8 cellular contexts compared by ENCODE assay signal in the genomic region with DNA sequence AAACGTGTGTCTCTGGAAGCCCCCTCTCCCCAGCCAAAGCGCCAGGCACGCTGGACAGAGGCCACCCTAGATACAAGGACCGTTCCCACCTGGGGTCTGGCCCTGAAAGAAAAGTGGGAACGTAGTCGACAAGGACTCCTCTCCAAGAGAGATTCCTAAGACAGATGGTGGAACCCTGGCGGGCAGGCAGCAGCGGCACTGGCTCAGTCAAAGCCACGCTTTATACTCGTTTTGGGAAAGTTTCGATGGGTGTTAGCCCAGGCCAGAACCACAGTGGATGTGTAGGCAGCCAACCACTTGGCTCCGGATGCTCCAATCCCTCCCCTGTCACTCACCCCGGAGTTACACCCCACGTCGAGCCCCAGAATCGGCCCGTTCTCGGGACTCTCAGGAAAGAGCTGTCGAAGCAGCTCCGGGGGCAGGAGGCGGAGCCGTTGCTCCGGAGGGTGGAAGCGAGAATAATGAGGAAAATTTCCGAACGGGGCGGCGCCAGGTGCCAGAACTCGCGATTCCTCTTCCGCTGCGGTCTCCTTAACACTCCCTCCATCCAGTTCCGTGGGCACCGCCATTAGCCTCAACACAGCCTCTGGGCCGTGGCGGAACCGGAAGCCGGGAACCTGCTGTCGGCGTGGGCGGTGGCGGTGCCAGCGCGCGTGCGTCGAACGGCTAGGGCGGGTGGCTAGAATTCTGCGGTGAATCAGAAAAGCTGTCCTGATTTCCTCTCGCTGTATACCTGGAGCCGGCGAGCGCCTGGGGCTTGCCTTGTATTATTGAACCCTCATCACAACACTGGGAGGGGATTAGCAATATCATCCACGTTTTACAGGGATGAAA. TPM values are rescaled to one million over a fixed set of nuclear protein-coding genes. Genes with fewer than 3 reads are reported as not detected.
A peak's percentile ranks its signal among the peaks of the same experiment; 100 is the strongest.
DNase-seq lines count a peak whose midpoint lies in the region; TF ChIP-seq lines count a peak whose summit lies in the region.

A gene with protein sequence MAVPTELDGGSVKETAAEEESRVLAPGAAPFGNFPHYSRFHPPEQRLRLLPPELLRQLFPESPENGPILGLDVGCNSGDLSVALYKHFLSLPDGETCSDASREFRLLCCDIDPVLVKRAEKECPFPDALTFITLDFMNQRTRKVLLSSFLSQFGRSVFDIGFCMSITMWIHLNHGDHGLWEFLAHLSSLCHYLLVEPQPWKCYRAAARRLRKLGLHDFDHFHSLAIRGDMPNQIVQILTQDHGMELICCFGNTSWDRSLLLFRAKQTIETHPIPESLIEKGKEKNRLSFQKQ (minus strand): TSS at position 588 of the 834 bp plus-strand sequence. CDS start 19 bp downstream, at position 569.

- peak within 1 kb of the TSS; percentile 67 for H3K9ac ChIP-seq in H9 (ENCODE audit: extremely low read depth, insufficient read length, low read length)

- H3K23ac ChIP-seq in H9 (ENCODE audit: insufficient read length, low read depth, low read length), result no peak within 1 kb of the TSS

- H3K4me1 Mint-ChIP-seq in H9, result peaks cover 14 to 15% of the 10 kb centered on the region in 2 experiments

- no peak within 1 kb of the TSS for H4K91ac ChIP-seq in H9 (ENCODE audit: insufficient read length, low read depth, low read length)

- H3K56ac ChIP-seq in H9 (ENCODE audit: insufficient read length, low read depth, low read length), result no peak within 1 kb of the TSS

- H2BK5ac ChIP-seq in H9 (ENCODE audit: insufficient read length, low read length), result no peak within 1 kb of the TSS

- H3K27ac ChIP-seq in H9 (ENCODE audit: insufficient read length, low read depth, low read length), result no peak within 1 kb of the TSS

- peak within 1 kb of the TSS; percentile 65 to 88 (median 72); a peak in 6 of 7 replicates for H3K27ac Mint-ChIP-seq in H9

- peak within 1 kb of the TSS; percentile 44; the same call in 1 of the 2 replicates for H3K14ac ChIP-seq in H9 (ENCODE audit: insufficient read depth, low read length)

- H3K4ac ChIP-seq in H9 (ENCODE audit: low read depth, low read length), result no peak within 1 kb of the TSS

- no peaks in the 10 kb centered on the region for H4K20me1 ChIP-seq in H9 (ENCODE audit: control insufficient read depth, insufficient read depth, insufficient read length)

- H3K36me3 Mint-ChIP-seq in H9 (ENCODE audit: insufficient read depth in 1 of 3, low read depth in 3 of 3), result no peaks in the 10 kb centered on the region

- H3T11ph ChIP-seq in H9 (ENCODE audit: low read length), result no peak within 1 kb of the TSS

- peaks cover 8% of the 10 kb centered on the region for H3K36me3 ChIP-seq in neuron (ENCODE audit: insufficient read depth, low read length)

- H3K9me3 ChIP-seq in H9 (ENCODE audit: control insufficient read depth, low read depth, low read length) (no peaks in the 10 kb centered on the region), neuron (ENCODE audit: low read length) (no peaks in the 10 kb centered on the region)

- no peak within 1 kb of the TSS for H2BK20ac ChIP-seq in H9 (ENCODE audit: low read depth, low read length, poor library complexity, severe bottlenecking)

- no peak within 1 kb of the TSS for H2BK15ac ChIP-seq in H9 (ENCODE audit: low read depth, low read length)

- H4K5ac ChIP-seq in H9 (ENCODE audit: insufficient read length, low read depth, low read length), result no peak within 1 kb of the TSS

- no peaks in the 10 kb centered on the region for H3K4me1 ChIP-seq in H9 (ENCODE audit: insufficient read depth, low read length)
- H3K4me1 ChIP-seq in neuron (ENCODE audit: insufficient read depth, low read length), result peaks cover 12% of the 10 kb centered on the region

- DNase-seq in ELR (ENCODE audit: low read depth) (peak; percentile 96), H9 (peak; percentile 93), M059J (ENCODE audit: low read depth) (peak; percentile 93), activated gamma-delta T cell (lab: John Stamatoyannopoulos, UW) (peak; percentile 84), fibroblast of villous mesenchyme (ENCODE audit: low read depth) (peak; percentile 94), stromal cell of bone marrow (ENCODE audit: low read depth) (peak; percentile 85)

- no peak within 1 kb of the TSS for H3K18ac ChIP-seq in H9 (ENCODE audit: insufficient read length, low read depth, low read length)

- peak within 1 kb of the TSS; percentile 83 to 95 for H3K4me3 Mint-ChIP-seq in H9

- H3K4me3 ChIP-seq in fibroblast of villous mesenchyme (ENCODE audit: low read depth, low read length), result peak within 1 kb of the TSS; percentile 88
- peak within 1 kb of the TSS; percentile 95 for H3K4me3 ChIP-seq in neuron (ENCODE audit: low read length)

- H3K23me2 ChIP-seq in H9 (ENCODE audit: insufficient read length, low read depth, low read length, poor library complexity, severe bottlenecking), result peaks cover 10% of the 10 kb centered on the region

- H3K79me2 ChIP-seq in H9 (ENCODE audit: insufficient read depth, low read length), result no peaks in the 10 kb centered on the region

- H2BK120ac ChIP-seq in H9 (ENCODE audit: low read depth, low read length, poor library complexity, severe bottlenecking), result no peak within 1 kb of the TSS

- TF ChIP-seq POLR2A in Raji (IDR thresholded peaks at IDR 0.05; ENCODE audit: insufficient read depth, low read depth, low read length), result peak; percentile 96

- H3K27me3 Mint-ChIP-seq in H9 (ENCODE audit: low read depth), result peaks cover 9% of the 10 kb centered on the region

- peak within 1 kb of the TSS; percentile 90 for H3K4me2 ChIP-seq in H9 (ENCODE audit: insufficient read depth, insufficient read length, low read length)

- no peak for TF ChIP-seq CTCF in H9 (conservative IDR thresholded peaks at IDR 0.05)
- no peak for TF ChIP-seq CTCF in fibroblast of villous mesenchyme (IDR thresholded peaks at IDR 0.05; ENCODE audit: insufficient read depth, low read depth, low read length)

- no CpG with 5 or more reads among the region's 55 CpGs for WGBS in H9 (ENCODE audit: extremely low coverage, insufficient read length, low lambda C conversion rate)

- peak within 1 kb of the TSS; percentile 25 for H2AFZ ChIP-seq in H9 (ENCODE audit: low read length)
- peak within 1 kb of the TSS; percentile 79 for H2AFZ ChIP-seq in neuron (ENCODE audit: low read depth, low read length)

- no peaks in the 10 kb centered on the region for H3K27me3 ChIP-seq in H9 (ENCODE audit: insufficient read depth, low read length)
- no peaks in the 10 kb centered on the region for H3K27me3 ChIP-seq in neuron (ENCODE audit: insufficient read depth, low read length)

- no peak within 1 kb of the TSS for H2BK12ac ChIP-seq in H9 (ENCODE audit: insufficient read length, low read depth, low read length)

- H2AK5ac ChIP-seq in H9 (ENCODE audit: insufficient read length, low read length), result no peak within 1 kb of the TSS

- H3K9me3 Mint-ChIP-seq in H9, result no peaks in the 10 kb centered on the region

- H4K8ac ChIP-seq in H9 (replicated peaks; ENCODE audit: insufficient read length, low read depth, low read length), result no peak within 1 kb of the TSS

- H3K79me1 ChIP-seq in H9 (ENCODE audit: insufficient read depth, low read depth, low read length, poor library complexity, severe bottlenecking), result no peaks in the 10 kb centered on the region

RNA-seq across cellular contexts. Expression of the gene that starts here (rescaled TPM):
- total RNA-seq in H9 (2021) (3.3 and 3.5 TPM in 2 replicates), fibroblast of villous mesenchyme (2.9 and 3.5 TPM in 2 replicates)
- total RNA-seq in M059J (2014; rRNA removed; shearing (Covaris generic)), result 2.9 and 4.8 TPM in 2 replicates
